12 cellular contexts compared by ENCODE assay signal in the genomic region with DNA sequence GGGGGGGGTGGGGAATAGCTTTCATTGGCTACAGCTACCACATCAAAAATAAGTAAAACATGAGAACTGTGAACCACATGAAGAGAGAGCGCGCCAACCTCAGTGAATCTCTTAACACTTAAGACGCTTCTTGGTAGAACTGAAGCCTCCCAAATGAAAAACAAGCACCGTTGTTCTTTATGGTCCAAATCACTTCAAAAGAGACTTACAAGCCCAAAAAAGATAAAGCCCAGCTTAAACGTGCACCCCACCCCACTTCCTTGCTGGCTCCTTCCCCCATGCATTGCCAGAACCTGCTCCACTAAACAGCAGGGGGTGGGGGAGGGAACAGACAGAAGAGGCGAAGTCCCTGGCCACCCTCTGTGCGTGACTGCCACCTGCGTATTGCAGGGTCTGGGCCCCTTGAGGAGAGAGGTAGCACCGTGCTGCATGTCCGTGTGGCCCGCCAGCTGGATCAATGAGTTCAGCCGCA.
DNase-seq lines count a peak whose midpoint lies in the region; ATAC-seq, FAIRE-seq and TF ChIP-seq lines count a peak whose summit lies in the region.
"Had no signal": no experiment of that assay in that cellular context is flagged by ENCODE, and none has a peak within 500 bp of the region (broad histone marks: within the 10 kb centered on the region; RNA-seq: fewer than 3 reads in every experiment).

No MANE protein-coding gene starts in this region.

- no peak for TF ChIP-seq CTCF in dorsolateral prefrontal cortex (IDR thresholded peaks at IDR 0.05 in 54 of 56, conservative IDR thresholded peaks at IDR 0.05 in 2 of 56; ENCODE audit: low read depth in 1 of 56, partially characterized antibody in 56 of 56)

- intact Hi-C loops in dorsolateral prefrontal cortex (cut with DNase I) = loop anchor here (5.0 to 10.0 kb wide), 2 partner anchors 35 to 113 kb away; no protein-coding TSS in a partner anchor

- peak; percentile 37 for DNase-seq in NCI-H146 (lab: John Stamatoyannopoulos, UW)
- peak; percentile 69 for DNase-seq in activated CD8-positive, alpha-beta memory T cell treated with anti-CD3 and anti-CD28 coated beads, Interleukin-2, amount 50 U/mL, for 1 hour (ENCODE audit: extremely low read depth)
- DNase-seq in dorsolateral prefrontal cortex = no peak
- peak; percentile 64 for DNase-seq in stimulated activated CD8-positive, alpha-beta memory T cell treated with anti-CD3 and anti-CD28 coated beads, Interleukin-4, amount 100 ng/mL, for 48 hours
- DNase-seq in DMS79 treated with DMSO at 0.1 percent for 48 hours (lab: John Stamatoyannopoulos, UW) = no peak
- no peak for DNase-seq in GM19239 (ENCODE audit: insufficient read length, low spot score)
- DNase-seq in GM19238 (ENCODE audit: insufficient read length, low spot score) = no peak
- DNase-seq: NCI-H774, sigmoid colon, testis had no signal

- H3K27me3 ChIP-seq in dorsolateral prefrontal cortex = no peaks in the 10 kb centered on the region
- H3K27me3 ChIP-seq: sigmoid colon, testis had no signal

- H3K27ac ChIP-seq in dorsolateral prefrontal cortex = peak overlapping the region in 43 of 59 donors; percentile 14 to 99 (median 98)

- H3K4me3 ChIP-seq in dorsolateral prefrontal cortex = no peak overlapping the region
- H3K4me3 ChIP-seq: sigmoid colon had no signal

- no peak for ATAC-seq in HG03159 (IDR thresholded peaks at IDR 0.05; ENCODE audit: unreplicated experiment)

- FAIRE-seq in GM19239 (lab: Jason Lieb, UNC) = no peak
- FAIRE-seq: TTC549 had no signal

Comparison
In these comparisons a context has a peak if more than half of its experiments do, and no peak if none do; other contexts are left out.
1. DNase-seq: peak in NCI-H146 (single experiment), activated CD8-positive, alpha-beta memory T cell treated with anti-CD3 and anti-CD28 coated beads, Interleukin-2, amount 50 U/mL, for 1 hour (single experiment) and stimulated activated CD8-positive, alpha-beta memory T cell treated with anti-CD3 and anti-CD28 coated beads, Interleukin-4, amount 100 ng/mL, for 48 hours (single experiment); none in dorsolateral prefrontal cortex (0 of 10), DMS79 treated with DMSO at 0.1 percent for 48 hours (single experiment), GM19239 (single experiment) and GM19238 (single experiment).